In the genomic region with DNA sequence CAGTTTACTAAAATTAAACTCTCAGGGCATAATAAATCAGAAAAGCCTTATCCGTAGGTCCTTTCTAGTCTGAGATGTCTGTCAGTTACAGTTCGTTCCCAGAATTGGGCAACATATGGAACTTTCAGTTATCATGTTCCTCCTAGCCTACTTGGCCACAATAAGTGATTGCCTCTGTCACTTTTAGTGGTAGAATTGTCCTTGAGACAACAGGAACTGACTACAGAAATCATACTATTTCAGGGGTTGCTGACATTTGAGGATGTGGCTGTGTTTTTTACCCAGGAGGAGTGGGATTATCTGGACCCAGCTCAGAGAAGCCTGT, we compare ENCODE assay signal across 8 cellular contexts. TPM values are rescaled to one million over a fixed set of nuclear protein-coding genes. Genes with fewer than 3 reads are reported as not detected.
DNase-seq lines count a peak whose midpoint lies in the region; ATAC-seq and TF ChIP-seq lines count a peak whose summit lies in the region.

No MANE protein-coding gene starts in this region.

- TF ChIP-seq POLR2A in heart left ventricle (IDR thresholded peaks at IDR 0.05) (no peak), lower leg skin (IDR thresholded peaks at IDR 0.05) (no peak)

- WGBS in heart left ventricle, 4 donors = 1 to 6% (median 3%) methylated on average over 2 of the region's 2 CpGs
- 2 to 13% methylated on average over 2 of the region's 2 CpGs for WGBS in lower leg skin, 2 donors

- intact Hi-C loops in heart left ventricle (cut with DNase I) (loop anchor here in 7 of 10 donors (2.0 to 10.0 kb wide), 7 partner anchors 45 to 1305 kb away; a partner anchor contains a TSS), left ventricle myocardium superior (cut with micrococcal nuclease) (loop anchor here (5.0 kb wide), 1 partner anchor 133 kb away; a partner anchor contains a TSS), lower leg skin (cut with DNase I; ENCODE audit: low total_unique reads) (no loop called here), upper lobe of right lung (cut with DNase I) (no loop called here)

- H3K9me3 ChIP-seq in heart left ventricle (peaks cover 0 to 36% (median 8%) of the 10 kb centered on the region in 12 donors), upper lobe of right lung (peaks cover 5% of the 10 kb centered on the region)

- DNase-seq in heart left ventricle (no peak), left ventricle myocardium superior (no peak), amniotic epithelial cell (ENCODE audit: low read depth) (peak; percentile 12), lower leg skin (ENCODE audit: low spot score in 2 of 2) (no peak), upper lobe of right lung (no peak), C1 segment of cervical spinal cord (lab: John Stamatoyannopoulos, UW) (no peak), AG20443 (ENCODE audit: low spot score) (no peak), NCI-H2107 (lab: John Stamatoyannopoulos, UW) (no peak)

- H3K4me1 ChIP-seq in heart left ventricle (peaks cover 10 to 57% (median 34%) of the 10 kb centered on the region in 12 donors), upper lobe of right lung (peaks cover 33% of the 10 kb centered on the region)

- H3K36me3 ChIP-seq in heart left ventricle (peaks cover 7 to 56% (median 46%) of the 10 kb centered on the region in 9 donors), upper lobe of right lung (peaks cover 42% of the 10 kb centered on the region)

- H3K4me3 ChIP-seq in heart left ventricle (peak overlapping the region; percentile 37 to 86 (median 77)), lower leg skin (ENCODE audit: low read depth, poor library complexity, severe bottlenecking) (peak overlapping the region; percentile 68), upper lobe of right lung (peak overlapping the region; percentile 61)

- H3K27me3 ChIP-seq in heart left ventricle (no peaks in the 10 kb centered on the region), upper lobe of right lung (no peaks in the 10 kb centered on the region)

- TF ChIP-seq CTCF in heart left ventricle (IDR thresholded peaks at IDR 0.05) = no peak
- TF ChIP-seq CTCF in lower leg skin (IDR thresholded peaks at IDR 0.05) = no peak
- TF ChIP-seq CTCF in upper lobe of right lung (IDR thresholded peaks at IDR 0.05) = no peak

- H3K27ac ChIP-seq in heart left ventricle = peak overlapping the region; percentile 78 to 95 (median 91)
- peak overlapping the region; percentile 85 for H3K27ac ChIP-seq in upper lobe of right lung

- ATAC-seq in heart left ventricle (no peak), left ventricle myocardium superior (no peak), upper lobe of right lung (no peak)

RNA-seq across cellular contexts. Expression of a gene that starts 1.0 kb away (rescaled TPM):
- total RNA-seq in heart left ventricle (10 to 100 TPM; 16.9 to 34.6 (median 19.3) TPM), left ventricle myocardium superior (17.5 TPM), lower leg skin (10 to 100 TPM; 10.2 to 12.8 (median 11.5) TPM), upper lobe of right lung (21.9 TPM)
- 10 to 100 TPM in 1 of 2 donors, 1 to 10 TPM in 1; 10.0 to 19.3 TPM for polyA plus RNA-seq in heart left ventricle

RNA-seq across cellular contexts. Expression of a gene that starts 1.2 kb away (rescaled TPM):
- total RNA-seq in heart left ventricle (10 to 100 TPM; 12.3 to 18.3 (median 15.6) TPM), left ventricle myocardium superior (18.2 TPM), lower leg skin (1 to 10 TPM; 3.8 to 9.3 (median 7.5) TPM), upper lobe of right lung (9.8 TPM)
- polyA plus RNA-seq in heart left ventricle = 10 to 100 TPM; 14.1 to 15.2 TPM

RNA-seq across cellular contexts. Expression of a gene that starts 14.8 kb away (rescaled TPM):
- total RNA-seq in heart left ventricle (under 1 TPM in 3 of 9 donors, not detected in 6; 0.17 to 0.32 (median 0.19) TPM), left ventricle myocardium superior (not detected), lower leg skin (not detected), upper lobe of right lung (1.0 TPM)
- under 1 TPM; 0.03 to 0.08 TPM for polyA plus RNA-seq in heart left ventricle

RNA-seq across cellular contexts. Expression of a gene that starts 36.0 kb away (rescaled TPM):
- total RNA-seq in heart left ventricle = 1 to 10 TPM in 1 of 9 donors, under 1 TPM in 5, not detected in 3; 0.36 to 1.8 (median 0.52) TPM
- polyA plus RNA-seq in heart left ventricle = under 1 TPM; 0.15 to 0.42 TPM
- total RNA-seq in left ventricle myocardium superior = 0.35 TPM
- total RNA-seq in lower leg skin = under 1 TPM in 1 of 4 donors, not detected in 3; 0.52 TPM
- not detected for total RNA-seq in upper lobe of right lung

Comparison
In these comparisons a context has a peak if more than half of its experiments do, and no peak if none do; other contexts are left out.
1. intact Hi-C loops: an anchor here in heart left ventricle (2.0 to 10.0 kb wide) and left ventricle myocardium superior (5.0 kb wide); none called in lower leg skin and upper lobe of right lung.